In genomic region chr1:214306270-214306669, GRCh38 we compare ENCODE assay signal across 27 cellular contexts. TPM values are rescaled to one million over a fixed set of nuclear protein-coding genes. Genes with fewer than 3 reads are reported as not detected.
DNase-seq lines count a peak whose midpoint lies in the region; ATAC-seq, FAIRE-seq and TF ChIP-seq lines count a peak whose summit lies in the region.
"Had no signal": no experiment of that assay in that cellular context is flagged by ENCODE, and none has a peak within 500 bp of the region (broad histone marks: within the 10 kb centered on the region; RNA-seq: fewer than 3 reads in every experiment).

No MANE protein-coding gene starts in this region.

- DNase-seq in HepG2 (ENCODE audit: low spot score) = no peak
- DNase-seq in right lobe of liver = no peak
- no peak for DNase-seq in nephron progenitor cell
- no peak for DNase-seq in COLO829 (ENCODE audit: low spot score)
- DNase-seq in mesenteric fat pad (ENCODE audit: low spot score) = no peak
- DNase-seq in activated CD4-positive, CD25-positive, alpha-beta regulatory T cell treated with anti-CD3 and anti-CD28 coated beads, Interleukin-2, amount 50 U/mL, for 72 hours = no peak
- DNase-seq: 8988T; ACHN; AML-193; BE2C; Calu3; CD4-positive, alpha-beta T cell; CD8-positive, alpha-beta memory T cell; COR-L47; DMS53; DMS79 treated with DMSO at 0.1 percent for 48 hours; GF-D8; GOT3; HFFc6 had no signal

- peaks cover 52% of the 10 kb centered on the region for H3K79me2 ChIP-seq in HepG2 (ENCODE audit: insufficient read depth, low read length)

- H4K20me1 ChIP-seq in HepG2 (ENCODE audit: insufficient read depth, low read length) = peaks cover 7% of the 10 kb centered on the region; the same call in 1 of the 2 replicates

- H2AFZ ChIP-seq in HepG2 (ENCODE audit: low read length) = no peak overlapping the region

- H3K4me1 ChIP-seq in HepG2 (ENCODE audit: insufficient read depth, low read length) (0 out of 2 replicates have a peak, but pooled peaks cover 8% of the 10 kb centered on the region), right lobe of liver (no peaks in the 10 kb centered on the region)
- H3K4me1 ChIP-seq: A549, BE2C had no signal

- TF ChIP-seq RAD21 in HepG2 (CRISPR knock-in tag; IDR thresholded peaks at IDR 0.05) = no peak

- H3K4me1 Mint-ChIP-seq in activated T-helper 17 cell treated with anti-CD3 and anti-CD28 coated beads, Interleukin-2, amount 50 U/mL, for 72 hours = peaks cover 39% of the 10 kb centered on the region
- H3K4me1 Mint-ChIP-seq in nephron progenitor cell = peaks cover 38% of the 10 kb centered on the region

- no peak overlapping the region for H3K4me3 ChIP-seq in HepG2 (replicated peaks in 1 of 3; ENCODE audit: insufficient read depth in 1 of 3, low read depth in 2 of 3, low read length in 3 of 3)
- H3K4me3 ChIP-seq in right lobe of liver = no peak overlapping the region
- H3K4me3 ChIP-seq: A549; BLaER1 treated with 17β-estradiol and CSF1 and Interleukin-3, amounts not matched to agents 10 nM and 100 nM; HAP-1 had no signal

- in situ Hi-C loops in HepG2 (cut with HindIII; ENCODE audit: extremely low pct_ligation_motif_present, low pct_unique_long_range_greater_than_20kb) = no loop called here

- TF ChIP-seq CTCF in HepG2 (CRISPR knock-in tag; IDR thresholded peaks at IDR 0.05) = no peak
- no peak for TF ChIP-seq CTCF in right lobe of liver (IDR thresholded peaks at IDR 0.05)
- no peak for TF ChIP-seq CTCF in nephron progenitor cell (IDR thresholded peaks at IDR 0.05)

- no peaks in the 10 kb centered on the region for H3K27me3 Mint-ChIP-seq in activated T-helper 17 cell treated with anti-CD3 and anti-CD28 coated beads, Interleukin-2, amount 50 U/mL, for 72 hours
- no peaks in the 10 kb centered on the region for H3K27me3 Mint-ChIP-seq in nephron progenitor cell (ENCODE audit: low read depth, poor library complexity)
- H3K27me3 Mint-ChIP-seq: CD4-positive, alpha-beta T cell; CD8-positive, alpha-beta memory T cell had no signal

- ATAC-seq in HepG2 (no peak), right lobe of liver (no peak)
- no peak for ATAC-seq in activated T-helper 17 cell treated with anti-CD3 and anti-CD28 coated beads, Interleukin-2, amount 50 U/mL, for 72 hours (replicated peaks)
- ATAC-seq: A549 had no signal

- H3K4me2 ChIP-seq in HepG2 (ENCODE audit: low read depth, low read length) = no peak overlapping the region
- H3K4me2 ChIP-seq: A549; BLaER1 treated with 17β-estradiol and CSF1 and Interleukin-3, amounts not matched to agents 10 nM and 100 nM had no signal

- intact Hi-C loops in HepG2 (cut with micrococcal nuclease; ENCODE audit: unreplicated experiment) (no loop called here), right lobe of liver (cut with DNase I) (no loop called here)

- H3K4me3 Mint-ChIP-seq in activated T-helper 17 cell treated with anti-CD3 and anti-CD28 coated beads, Interleukin-2, amount 50 U/mL, for 72 hours = no peak overlapping the region
- no peak overlapping the region for H3K4me3 Mint-ChIP-seq in nephron progenitor cell
- H3K4me3 Mint-ChIP-seq: CD14-positive monocyte; CD4-positive, alpha-beta T cell; HFFc6 had no signal

- CTCF ChIA-PET in HepG2 (lab: Yijun Ruan, JAX; ENCODE audit: low intra/inter-chr PET ratio, low total read pairs) = no interaction called here

- TF ChIP-seq EP300 in HepG2 (IDR thresholded peaks at IDR 0.05; ENCODE audit: low read depth in 2 of 2, low read length in 2 of 2) (no peak), HepG2 (CRISPR knock-in tag; IDR thresholded peaks at IDR 0.05; ENCODE audit: borderline replicate concordance) (no peak)

- POLR2A ChIA-PET in HepG2 (lab: Yijun Ruan, JAX) = no interaction called here

- BruUV-seq in HepG2 (replicated peaks; lab: Mats Ljungman, UMichigan) = no TSS peak

- 100% methylated on average over 6 of the region's 6 CpGs for WGBS in HepG2 (ENCODE audit: low lambda C conversion rate)
- WGBS in right lobe of liver (ENCODE audit: insufficient coverage, low coverage, low lambda C conversion rate, missing lambda C conversion rate) = 70% methylated on average over 2 of the region's 6 CpGs

- peak overlapping the region; percentile 9 for H3K27ac Mint-ChIP-seq in activated T-helper 17 cell treated with anti-CD3 and anti-CD28 coated beads, Interleukin-2, amount 50 U/mL, for 72 hours
- H3K27ac Mint-ChIP-seq in nephron progenitor cell = peak overlapping the region; percentile 25
- H3K27ac Mint-ChIP-seq: CD4-positive, alpha-beta T cell; HFFc6 had no signal

- TF ChIP-seq POLR2A in HepG2 (IDR thresholded peaks at IDR 0.05; ENCODE audit: insufficient read depth in 1 of 2, low read depth in 2 of 2, low read length in 2 of 2) (no peak), right lobe of liver (IDR thresholded peaks at IDR 0.05) (no peak)

- H3K36me3 ChIP-seq in HepG2 (replicated peaks in 1 of 2; ENCODE audit: control insufficient read depth in 1 of 2, insufficient read depth in 2 of 2, low read length in 2 of 2) (peaks cover 14 to 24% of the 10 kb centered on the region in 2 experiments; a peak in 4 of 5 replicates), right lobe of liver (no peaks in the 10 kb centered on the region)
- H3K36me3 ChIP-seq: BE2C, HAP-1 had no signal

- FAIRE-seq in HepG2 (lab: Jason Lieb, UNC) = no peak
- FAIRE-seq: A549, GM12891, GM18507, H54 had no signal

- H3K36me3 Mint-ChIP-seq in activated T-helper 17 cell treated with anti-CD3 and anti-CD28 coated beads, Interleukin-2, amount 50 U/mL, for 72 hours (ENCODE audit: low read depth) = no peaks in the 10 kb centered on the region
- H3K36me3 Mint-ChIP-seq in nephron progenitor cell (ENCODE audit: low read depth) = no peaks in the 10 kb centered on the region

- H3K9ac ChIP-seq in HepG2 (ENCODE audit: insufficient read depth, low read depth, low read length) = no peak overlapping the region
- H3K9ac ChIP-seq: BLaER1 treated with 17β-estradiol and CSF1 and Interleukin-3, amounts not matched to agents 10 nM and 100 nM had no signal

- H3K9me3 ChIP-seq in HepG2 (ENCODE audit: low read length) (no peaks in the 10 kb centered on the region), right lobe of liver (no peaks in the 10 kb centered on the region)
- H3K9me3 ChIP-seq: A549; BE2C; BLaER1 treated with 17β-estradiol and CSF1 and Interleukin-3, amounts not matched to agents 10 nM and 100 nM; HAP-1 had no signal

- H3K27me3 ChIP-seq in HepG2 (ENCODE audit: control insufficient read depth in 1 of 2, insufficient read depth in 2 of 2, low read length in 2 of 2) = no peaks in the 10 kb centered on the region
- no peaks in the 10 kb centered on the region for H3K27me3 ChIP-seq in right lobe of liver
- H3K27me3 ChIP-seq: BE2C; BLaER1 treated with 17β-estradiol and CSF1 and Interleukin-3, amounts not matched to agents 10 nM and 100 nM had no signal

- no peaks in the 10 kb centered on the region for H3K9me3 Mint-ChIP-seq in activated T-helper 17 cell treated with anti-CD3 and anti-CD28 coated beads, Interleukin-2, amount 50 U/mL, for 72 hours
- H3K9me3 Mint-ChIP-seq in nephron progenitor cell = no peaks in the 10 kb centered on the region
- H3K9me3 Mint-ChIP-seq: CD4-positive, alpha-beta T cell; CD8-positive, alpha-beta memory T cell; HFFc6 had no signal

- H3K27ac ChIP-seq in HepG2 (ENCODE audit: extremely low read length, insufficient read depth, low read length) = no peak overlapping the region
- no peak overlapping the region for H3K27ac ChIP-seq in right lobe of liver
- H3K27ac ChIP-seq: A549; BLaER1 treated with 17β-estradiol and CSF1 and Interleukin-3, amounts not matched to agents 10 nM and 100 nM had no signal

TF ChIP-seq in HepG2, 621 proteins besides CTCF, POLR2A, EP300 and RAD21:
- TF ChIP-seq ISL2 (CRISPR knock-in tag; IDR thresholded peaks at IDR 0.05) (no peak), RBM22 (optimal IDR thresholded peaks at IDR 0.05; ENCODE audit: low read length) (peak; percentile 42), NR2C2 (CRISPR knock-in tag; IDR thresholded peaks at IDR 0.05; ENCODE audit: borderline replicate concordance) (no peak), ZNF552 (CRISPR knock-in tag; IDR thresholded peaks at IDR 0.05; ENCODE audit: borderline replicate concordance) (no peak), ZNF468 (CRISPR knock-in tag; IDR thresholded peaks at IDR 0.05) (no peak), ZNF207 (IDR thresholded peaks at IDR 0.05; ENCODE audit: borderline replicate concordance) (no peak), ZNF446 (CRISPR knock-in tag; IDR thresholded peaks at IDR 0.05) (no peak)
TF ChIP-seq in HepG2: peak in this region for 1.

RNA-seq across cellular contexts. Expression of gene SMYD2, which starts 25.3 kb away (rescaled TPM):
- 72.7 and 82.7 TPM in 2 replicates for total RNA-seq in HepG2 (2016; rRNA removed; fragmentation: Illumina TruSeq; extraction: Trizol)
- total RNA-seq in HepG2 (2016; cell fraction: cytosol; rRNA removed; fragmentation: Illumina TruSeq; extraction: Trizol; ENCODE audit: low read depth) = 80.8 and 81.2 TPM in 2 replicates
- 71.5 and 84.1 TPM in 2 replicates for total RNA-seq in HepG2 (2016; cell fraction: insoluble cytoplasmic fraction; rRNA removed; fragmentation: Illumina TruSeq; extraction: Trizol)
- 118 and 120 TPM in 2 replicates for total RNA-seq in HepG2 (2016; cell fraction: membrane; rRNA removed; fragmentation: Illumina TruSeq; extraction: Trizol)
- 54.8 and 63.5 TPM in 2 replicates for total RNA-seq in HepG2 (2016; cell fraction: nucleus; rRNA removed; fragmentation: Illumina TruSeq; extraction: Trizol)
- 128 and 139 TPM in 2 replicates for polyA plus RNA-seq in HepG2 (2011; rRNA removed)
- 66.6 and 86.5 TPM in 2 replicates for polyA plus RNA-seq in HepG2 (2011; cell fraction: cytosol; rRNA removed)
- 178 and 185 TPM in 2 replicates for polyA plus RNA-seq in HepG2 (2011; cell fraction: nucleus; rRNA removed)
- 102 and 128 TPM in 2 replicates for polyA plus RNA-seq in HepG2 (2012)
- polyA plus RNA-seq in HepG2 (2016; cell fraction: cytosol; fragmentation: Illumina TruSeq; extraction: Trizol; ENCODE audit: low read depth) = 90.2 and 93.3 TPM in 2 replicates
- 76.6 and 77.2 TPM in 2 replicates for polyA plus RNA-seq in HepG2 (2016; cell fraction: insoluble cytoplasmic fraction; fragmentation: Illumina TruSeq; extraction: Trizol; ENCODE audit: low read depth)
- polyA plus RNA-seq in HepG2 (2016; cell fraction: membrane; fragmentation: Illumina TruSeq; extraction: Trizol; ENCODE audit: low read depth) = 95.5 and 101 TPM in 2 replicates
- polyA plus RNA-seq in HepG2 (2016; cell fraction: nucleus; fragmentation: Illumina TruSeq; extraction: Trizol; ENCODE audit: insufficient read depth, low read depth) = 98.5 and 106 TPM in 2 replicates
- 26.5 and 45.2 TPM in 2 replicates for polyA minus RNA-seq in HepG2 (2011; rRNA and poly(A)+ RNA removed; ENCODE audit: low replicate concordance)
- 34.7 and 39.1 TPM in 2 replicates for polyA minus RNA-seq in HepG2 (2011; cell fraction: cytosol; rRNA and poly(A)+ RNA removed)
- polyA minus RNA-seq in HepG2 (2011; cell fraction: nucleus; rRNA and poly(A)+ RNA removed) = 119 and 126 TPM in 2 replicates
- 10 to 100 TPM; 14.5 to 45.2 (median 24.1) TPM for total RNA-seq in right lobe of liver
- 10 to 100 TPM; 35.2 to 50.9 TPM for total RNA-seq in activated T-helper 17 cell treated with anti-CD3 and anti-CD28 coated beads, Interleukin-2, amount 50 U/mL, for 72 hours
- 34.4 TPM for total RNA-seq in mesenteric fat pad
